26 cellular contexts compared by ENCODE assay signal in the genomic region with DNA sequence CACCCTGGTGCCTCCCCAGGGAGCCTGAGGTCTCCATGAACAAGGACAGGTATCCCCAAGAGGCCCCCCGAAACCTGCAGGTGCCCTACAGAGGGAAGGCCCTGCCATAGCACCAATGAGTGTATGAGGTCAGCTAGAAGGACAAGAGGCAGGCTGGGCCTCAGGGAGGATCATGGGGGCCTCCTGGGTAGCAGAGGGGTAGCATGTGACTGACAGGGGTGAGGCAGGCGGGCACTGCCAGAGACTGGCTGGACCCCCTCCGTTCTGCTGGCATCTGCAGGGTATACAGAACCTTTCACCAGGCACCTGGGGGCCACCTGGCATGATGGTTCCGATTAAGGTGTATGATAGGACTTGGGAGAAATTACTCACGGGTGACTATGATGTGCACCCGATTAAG.
"Had no signal": no experiment of that assay in that cellular context is flagged by ENCODE, and none has a peak within 500 bp of the region (broad histone marks: within the 10 kb centered on the region; RNA-seq: fewer than 3 reads in every experiment).

No MANE protein-coding gene starts in this region.

- DNase-seq: activated B cell treated with CpG ODN at 0.5 μM for 24 hours; activated CD8-positive, alpha-beta memory T cell treated with anti-CD3 and anti-CD28 coated beads, Interleukin-2, amount 50 U/mL, for 4 hours; activated naive CD4-positive, alpha-beta T cell treated with anti-CD3 and anti-CD28 coated beads for 36 hours; activated naive CD8-positive, alpha-beta T cell treated with anti-CD3 and anti-CD28 coated beads, Interleukin-2, amount 10 ng/mL, durations not matched to agents 7 days and 5 days; activated T-cell treated with anti-CD3 and anti-CD28 coated beads, Interleukin-2, amount 50 U/mL, for 48 hours; cortex of kidney; hippocampal formation; lower lobe of right lung; mesendoderm; retina; stimulated activated CD4-positive, alpha-beta T cell treated with anti-CD3 and anti-CD28 coated beads, Interleukin-2, amount 100 ng/mL, for 48 hours; stimulated activated naive CD8-positive, alpha-beta T cell treated with anti-CD3 and anti-CD28 coated beads, Interleukin-15, Interleukin-2, amounts not matched to agents 100 U/mL and 50 U/mL, for 24 hours; T-helper 1 cell; testis; trophoblast cell had no signal

- H3K9me3 ChIP-seq: ascending aorta, lower lobe of right lung, mucosa of descending colon, neutrophil, ovary, prostate gland, testis, vagina had no signal

- H3K4me3 ChIP-seq: ascending aorta, cardiac muscle cell, lower lobe of right lung, mucosa of descending colon, ovary, prostate gland, testis, vagina had no signal

- H3K27ac Mint-ChIP-seq: activated B cell treated with CpG ODN at 0.5 μM for 24 hours; activated naive CD4-positive, alpha-beta T cell treated with anti-CD3 and anti-CD28 coated beads for 36 hours; activated naive CD8-positive, alpha-beta T cell treated with anti-CD3 and anti-CD28 coated beads, Interleukin-2, amount 10 ng/mL, durations not matched to agents 7 days and 5 days; natural killer cell treated with Interleukin-12 subunit alpha and Interleukin-12 subunit beta and Interleukin-15 and Interleukin-18, amount 100 ng/mL, for 72 hours; T-helper 2 cell treated with Interferon-gamma antibody and Interleukin-4, amounts not matched to agents 5 μg/mL and 100 μg/mL, for 36 hours had no signal

- H3K27me3 ChIP-seq: ascending aorta, cardiac muscle cell, neutrophil, ovary, testis, vagina had no signal

- H3K27me3 Mint-ChIP-seq: activated B cell treated with CpG ODN at 0.5 μM for 24 hours; activated naive CD8-positive, alpha-beta T cell treated with anti-CD3 and anti-CD28 coated beads, Interleukin-2, amount 10 ng/mL, durations not matched to agents 7 days and 5 days; brain; natural killer cell treated with Interleukin-12 subunit alpha and Interleukin-12 subunit beta and Interleukin-15 and Interleukin-18, amount 100 ng/mL, for 72 hours had no signal

- H3K27ac ChIP-seq: ascending aorta, cardiac muscle cell, lower lobe of right lung, neutrophil, ovary, prostate gland, testis, vagina had no signal

- H3K4me3 Mint-ChIP-seq: activated B cell treated with CpG ODN at 0.5 μM for 24 hours; activated naive CD4-positive, alpha-beta T cell treated with anti-CD3 and anti-CD28 coated beads for 36 hours; activated naive CD8-positive, alpha-beta T cell treated with anti-CD3 and anti-CD28 coated beads, Interleukin-2, amount 10 ng/mL, durations not matched to agents 7 days and 5 days; brain; natural killer cell treated with Interleukin-12 subunit alpha and Interleukin-12 subunit beta and Interleukin-15 and Interleukin-18, amount 100 ng/mL, for 72 hours; T-helper 2 cell treated with Interferon-gamma antibody and Interleukin-4, amounts not matched to agents 5 μg/mL and 100 μg/mL, for 36 hours had no signal

- H3K4me1 ChIP-seq: ascending aorta, lower lobe of right lung, prostate gland, testis, vagina had no signal

- H3K4me1 Mint-ChIP-seq: activated B cell treated with CpG ODN at 0.5 μM for 24 hours; activated naive CD8-positive, alpha-beta T cell treated with anti-CD3 and anti-CD28 coated beads, Interleukin-2, amount 10 ng/mL, durations not matched to agents 7 days and 5 days; brain had no signal

- H3K9me3 Mint-ChIP-seq: activated B cell treated with CpG ODN at 0.5 μM for 24 hours; activated naive CD4-positive, alpha-beta T cell treated with anti-CD3 and anti-CD28 coated beads for 36 hours; activated naive CD8-positive, alpha-beta T cell treated with anti-CD3 and anti-CD28 coated beads, Interleukin-2, amount 10 ng/mL, durations not matched to agents 7 days and 5 days; natural killer cell treated with Interleukin-12 subunit alpha and Interleukin-12 subunit beta and Interleukin-15 and Interleukin-18, amount 100 ng/mL, for 72 hours; T-helper 2 cell treated with Interferon-gamma antibody and Interleukin-4, amounts not matched to agents 5 μg/mL and 100 μg/mL, for 36 hours had no signal

- ATAC-seq: left lobe of liver; lower lobe of right lung; mucosa of descending colon; natural killer cell treated with Interleukin-12 subunit alpha and Interleukin-12 subunit beta and Interleukin-15 and Interleukin-18, amount 100 ng/mL, for 72 hours; stimulated activated naive CD8-positive, alpha-beta T cell treated with anti-CD3 and anti-CD28 coated beads, Interleukin-15, Interleukin-2, amounts not matched to agents 100 U/mL and 50 U/mL, for 24 hours had no signal

- H3K36me3 ChIP-seq: ovary, prostate gland had no signal
